ENCODE assay signal across 1 cellular context in the genomic region with DNA sequence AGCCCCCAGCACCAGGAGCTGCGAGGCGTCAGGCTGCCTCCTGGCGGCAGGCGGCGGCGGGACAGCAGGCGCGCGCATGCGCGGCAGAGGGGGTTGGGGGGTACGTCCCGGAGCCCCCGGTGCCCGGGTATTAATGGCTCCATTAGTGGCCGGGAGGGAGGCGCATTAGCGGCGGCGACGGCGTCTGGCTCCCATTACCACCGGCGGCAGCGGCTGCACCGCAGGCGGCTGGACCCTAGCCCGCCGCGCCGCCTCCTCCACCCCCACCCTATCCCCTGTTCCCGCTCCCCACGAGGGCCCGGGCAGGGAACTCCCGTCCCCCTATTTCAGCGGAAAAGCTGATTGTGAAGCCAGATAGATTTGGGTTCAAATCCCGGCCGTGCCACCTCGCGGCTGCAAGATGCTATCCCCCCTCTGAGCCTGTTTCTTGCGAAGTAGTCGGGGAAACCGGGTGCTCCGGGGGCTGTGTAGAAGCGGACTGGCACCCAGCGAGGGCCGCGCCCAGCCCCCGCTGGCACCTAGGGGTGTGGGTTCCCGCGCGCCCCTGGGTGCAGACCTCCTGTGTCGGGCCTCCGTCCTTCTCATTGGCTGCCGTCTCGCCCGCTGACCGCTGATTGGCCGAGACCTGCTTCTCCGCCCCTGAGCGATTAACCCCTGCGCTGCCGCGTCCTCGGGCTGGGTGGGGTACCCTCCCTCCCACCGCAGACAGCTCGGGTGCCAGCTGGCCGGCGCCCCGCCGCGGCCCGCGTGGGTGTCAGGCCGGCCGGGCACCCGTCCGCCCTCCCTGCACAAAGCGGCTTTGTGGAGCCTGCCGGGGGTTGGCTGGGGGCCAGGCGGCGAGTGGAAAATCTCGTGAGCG.
TF ChIP-seq lines count a peak whose summit lies in the region.

No MANE protein-coding gene starts in this region.

TF ChIP-seq in K562, 482 proteins besides CTCF, POLR2A, EP300 and RAD21 (continued from another document and continues in another):
- TF ChIP-seq PRDM10 (IDR thresholded peaks at IDR 0.05; ENCODE audit: partially characterized antibody) (peak; percentile 86), ZNF354B (CRISPR knock-in tag; IDR thresholded peaks at IDR 0.05) (no peak), CBX3 (IDR thresholded peaks at IDR 0.05; ENCODE audit: borderline replicate concordance in 1 of 2, low read length in 2 of 2) (no peak), ZNF695 (CRISPR knock-in tag; IDR thresholded peaks at IDR 0.05) (no peak), SIN3B (IDR thresholded peaks at IDR 0.05; ENCODE audit: low read depth) (peak; percentile 57; the same call in 1 of the 2 replicates), RB1 (IDR thresholded peaks at IDR 0.05; ENCODE audit: low read depth) (peak; percentile 85), BRD4 (IDR thresholded peaks at IDR 0.05) (no peak), STAG1 (CRISPR knock-in tag; IDR thresholded peaks at IDR 0.05; ENCODE audit: borderline replicate concordance) (no peak; the same call in 1 of the 2 replicates), BRCA1 (IDR thresholded peaks at IDR 0.05) (no peak), BRCA1 (CRISPR knock-in tag; IDR thresholded peaks at IDR 0.05) (no peak), CHD2 (IDR thresholded peaks at IDR 0.05; ENCODE audit: low read depth, low read length) (peak; percentile 52; the same call in 1 of the 2 replicates), ELK3 (CRISPR knock-in tag; IDR thresholded peaks at IDR 0.05) (no peak), ZNF12 (CRISPR knock-in tag; IDR thresholded peaks at IDR 0.05) (no peak), BACH1 (tag; IDR thresholded peaks at IDR 0.05) (no peak), ZNF707 (CRISPR knock-in tag; conservative IDR thresholded peaks at IDR 0.05) (no peak), MED1 (CRISPR knock-in tag; IDR thresholded peaks at IDR 0.05; ENCODE audit: borderline replicate concordance) (no peak), ZNF239 (CRISPR knock-in tag; IDR thresholded peaks at IDR 0.05) (no peak), KLF6 (CRISPR knock-in tag; IDR thresholded peaks at IDR 0.05; ENCODE audit: borderline replicate concordance) (no peak), ZNF224 (CRISPR knock-in tag; IDR thresholded peaks at IDR 0.05) (no peak), SMC3 (conservative IDR thresholded peaks at IDR 0.05; ENCODE audit: insufficient read depth, low read depth, low read length) (peak; percentile 62), ATF1 (CRISPR knock-in tag; IDR thresholded peaks at IDR 0.05) (no peak), ATF1 (tag; IDR thresholded peaks at IDR 0.05) (peak; percentile 79), VEZF1 (CRISPR knock-in tag; IDR thresholded peaks at IDR 0.05) (peak; percentile 72), ZNF143 (CRISPR knock-in tag; IDR thresholded peaks at IDR 0.05) (peak; percentile 27; the same call in 1 of the 2 replicates), TAF7 (tag; IDR thresholded peaks at IDR 0.05) (no peak), CC2D1A (IDR thresholded peaks at IDR 0.05) (no peak), MAZ (CRISPR knock-in tag; conservative IDR thresholded peaks at IDR 0.05 in 1 of 2, IDR thresholded peaks at IDR 0.05 in 1 of 2) (peak; percentile 92 to 93), MITF (IDR thresholded peaks at IDR 0.05) (no peak; the same call in 1 of the 2 replicates), ZNF384 (IDR thresholded peaks at IDR 0.05; ENCODE audit: low read depth, low read length) (no peak), PCBP1 (IDR thresholded peaks at IDR 0.05; ENCODE audit: low read depth, low read length, poor library complexity, severe bottlenecking) (peak; percentile 9), NFXL1 (CRISPR knock-in tag; IDR thresholded peaks at IDR 0.05) (no peak), TCF7 (IDR thresholded peaks at IDR 0.05; ENCODE audit: borderline replicate concordance) (no peak), ZNF212 (CRISPR knock-in tag; IDR thresholded peaks at IDR 0.05) (no peak), ZFPM2 (CRISPR knock-in tag; IDR thresholded peaks at IDR 0.05) (no peak), SNRNP70 (optimal IDR thresholded peaks at IDR 0.05; ENCODE audit: low read depth, low read length) (no peak), KLF13 (tag; IDR thresholded peaks at IDR 0.05; ENCODE audit: borderline replicate concordance, low read depth) (no peak), DLX4 (CRISPR knock-in tag; IDR thresholded peaks at IDR 0.05) (no peak), ZNF444 (CRISPR knock-in tag; IDR thresholded peaks at IDR 0.05) (no peak), PCBP2 (IDR thresholded peaks at IDR 0.05; ENCODE audit: low read depth, low read length, poor library complexity, severe bottlenecking) (no peak), ZNF280A (IDR thresholded peaks at IDR 0.05; ENCODE audit: low read depth, partially characterized antibody) (no peak), SMARCA5 (IDR thresholded peaks at IDR 0.05) (no peak), FOXM1 (IDR thresholded peaks at IDR 0.05; ENCODE audit: low read depth) (no peak), FOXM1 (CRISPR knock-in tag; IDR thresholded peaks at IDR 0.05; ENCODE audit: low read depth) (no peak), SRSF3 (IDR thresholded peaks at IDR 0.05; ENCODE audit: insufficient read depth, low read length) (no peak)
- TF ChIP-seq, protein P1, sequence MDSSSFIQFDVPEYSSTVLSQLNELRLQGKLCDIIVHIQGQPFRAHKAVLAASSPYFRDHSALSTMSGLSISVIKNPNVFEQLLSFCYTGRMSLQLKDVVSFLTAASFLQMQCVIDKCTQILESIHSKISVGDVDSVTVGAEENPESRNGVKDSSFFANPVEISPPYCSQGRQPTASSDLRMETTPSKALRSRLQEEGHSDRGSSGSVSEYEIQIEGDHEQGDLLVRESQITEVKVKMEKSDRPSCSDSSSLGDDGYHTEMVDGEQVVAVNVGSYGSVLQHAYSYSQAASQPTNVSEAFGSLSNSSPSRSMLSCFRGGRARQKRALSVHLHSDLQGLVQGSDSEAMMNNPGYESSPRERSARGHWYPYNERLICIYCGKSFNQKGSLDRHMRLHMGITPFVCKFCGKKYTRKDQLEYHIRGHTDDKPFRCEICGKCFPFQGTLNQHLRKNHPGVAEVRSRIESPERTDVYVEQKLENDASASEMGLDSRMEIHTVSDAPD (CRISPR knock-in tag; IDR thresholded peaks at IDR 0.05): no peak
- TF ChIP-seq, protein P2, sequence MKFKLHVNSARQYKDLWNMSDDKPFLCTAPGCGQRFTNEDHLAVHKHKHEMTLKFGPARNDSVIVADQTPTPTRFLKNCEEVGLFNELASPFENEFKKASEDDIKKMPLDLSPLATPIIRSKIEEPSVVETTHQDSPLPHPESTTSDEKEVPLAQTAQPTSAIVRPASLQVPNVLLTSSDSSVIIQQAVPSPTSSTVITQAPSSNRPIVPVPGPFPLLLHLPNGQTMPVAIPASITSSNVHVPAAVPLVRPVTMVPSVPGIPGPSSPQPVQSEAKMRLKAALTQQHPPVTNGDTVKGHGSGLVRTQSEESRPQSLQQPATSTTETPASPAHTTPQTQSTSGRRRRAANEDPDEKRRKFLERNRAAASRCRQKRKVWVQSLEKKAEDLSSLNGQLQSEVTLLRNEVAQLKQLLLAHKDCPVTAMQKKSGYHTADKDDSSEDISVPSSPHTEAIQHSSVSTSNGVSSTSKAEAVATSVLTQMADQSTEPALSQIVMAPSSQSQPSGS (CRISPR knock-in tag; IDR thresholded peaks at IDR 0.05): no peak
- TF ChIP-seq, protein P3, sequence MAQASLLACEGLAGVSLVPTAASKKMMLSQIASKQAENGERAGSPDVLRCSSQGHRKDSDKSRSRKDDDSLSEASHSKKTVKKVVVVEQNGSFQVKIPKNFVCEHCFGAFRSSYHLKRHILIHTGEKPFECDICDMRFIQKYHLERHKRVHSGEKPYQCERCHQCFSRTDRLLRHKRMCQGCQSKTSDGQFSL (CRISPR knock-in tag; IDR thresholded peaks at IDR 0.05): peak; percentile 49; the same call in 1 of the 2 replicates
- TF ChIP-seq, protein P3 (tag; IDR thresholded peaks at IDR 0.05): 0 out of 4 replicates have a peak, but pooled peaks of 1 of the 2 experiments have one; percentile 4
- TF ChIP-seq, protein P4, sequence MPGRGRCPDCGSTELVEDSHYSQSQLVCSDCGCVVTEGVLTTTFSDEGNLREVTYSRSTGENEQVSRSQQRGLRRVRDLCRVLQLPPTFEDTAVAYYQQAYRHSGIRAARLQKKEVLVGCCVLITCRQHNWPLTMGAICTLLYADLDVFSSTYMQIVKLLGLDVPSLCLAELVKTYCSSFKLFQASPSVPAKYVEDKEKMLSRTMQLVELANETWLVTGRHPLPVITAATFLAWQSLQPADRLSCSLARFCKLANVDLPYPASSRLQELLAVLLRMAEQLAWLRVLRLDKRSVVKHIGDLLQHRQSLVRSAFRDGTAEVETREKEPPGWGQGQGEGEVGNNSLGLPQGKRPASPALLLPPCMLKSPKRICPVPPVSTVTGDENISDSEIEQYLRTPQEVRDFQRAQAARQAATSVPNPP (IDR thresholded peaks at IDR 0.05; ENCODE audit: borderline replicate concordance, insufficient read depth, insufficient read length): no peak
- TF ChIP-seq, protein P5, sequence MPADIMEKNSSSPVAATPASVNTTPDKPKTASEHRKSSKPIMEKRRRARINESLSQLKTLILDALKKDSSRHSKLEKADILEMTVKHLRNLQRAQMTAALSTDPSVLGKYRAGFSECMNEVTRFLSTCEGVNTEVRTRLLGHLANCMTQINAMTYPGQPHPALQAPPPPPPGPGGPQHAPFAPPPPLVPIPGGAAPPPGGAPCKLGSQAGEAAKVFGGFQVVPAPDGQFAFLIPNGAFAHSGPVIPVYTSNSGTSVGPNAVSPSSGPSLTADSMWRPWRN (IDR thresholded peaks at IDR 0.05; ENCODE audit: low read depth): no peak
